1 cellular context compared by ENCODE assay signal in the genomic region with DNA sequence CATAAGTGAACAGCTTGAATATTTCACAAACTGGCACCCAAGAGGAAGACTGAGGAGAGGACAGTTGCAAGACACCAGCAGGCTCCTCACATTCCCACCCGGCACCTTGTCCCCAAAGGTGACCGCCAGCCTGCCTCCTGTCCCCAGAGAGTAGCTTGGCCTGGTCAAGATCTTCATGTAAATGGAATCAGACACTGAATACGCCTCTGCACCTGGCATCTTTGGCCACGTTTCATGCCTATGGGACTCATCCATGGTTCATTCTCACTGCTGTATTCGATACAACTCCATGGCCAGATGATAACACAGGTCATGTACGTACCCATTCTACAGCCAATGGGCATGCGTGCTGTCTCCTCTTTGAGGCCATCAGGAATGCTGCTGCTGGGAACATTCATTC.
TF ChIP-seq lines count a peak whose summit lies in the region.

No MANE protein-coding gene starts in this region.

TF ChIP-seq in H1, 55 proteins besides CTCF, POLR2A, EP300 and RAD21:
- TF ChIP-seq TAF1 (IDR thresholded peaks at IDR 0.05; ENCODE audit: low read depth, low read length) (no peak), BCL11A (IDR thresholded peaks at IDR 0.05; ENCODE audit: low read depth in 2 of 2, low read length in 2 of 2) (no peak), SP4 (IDR thresholded peaks at IDR 0.05; ENCODE audit: low read length) (no peak), HDAC6 (IDR thresholded peaks at IDR 0.05; ENCODE audit: low read depth, low read length) (no peak), CREB1 (IDR thresholded peaks at IDR 0.05) (no peak), RXRA (IDR thresholded peaks at IDR 0.05; ENCODE audit: insufficient read depth, low read depth, low read length) (no peak), MAX (IDR thresholded peaks at IDR 0.05) (no peak), HDAC2 (IDR thresholded peaks at IDR 0.05; ENCODE audit: borderline replicate concordance in 1 of 2, low read depth in 2 of 2, low read length in 2 of 2) (no peak), KDM4A (IDR thresholded peaks at IDR 0.05; ENCODE audit: low read depth, low read length, severe bottlenecking) (no peak), MAFK (IDR thresholded peaks at IDR 0.05; ENCODE audit: low read depth, low read length) (no peak), SIN3A (conservative IDR thresholded peaks at IDR 0.05 in 1 of 2, IDR thresholded peaks at IDR 0.05 in 1 of 2; ENCODE audit: low read depth in 1 of 2, low read length in 2 of 2) (no peak), FOSL1 (IDR thresholded peaks at IDR 0.05; ENCODE audit: insufficient read depth, low read depth, low read length) (no peak), ATF3 (IDR thresholded peaks at IDR 0.05; ENCODE audit: insufficient read depth, low read depth, low read length) (no peak), CEBPB (IDR thresholded peaks at IDR 0.05; ENCODE audit: low read depth, low read length) (no peak), GTF2F1 (IDR thresholded peaks at IDR 0.05; ENCODE audit: borderline replicate concordance, low read depth, low read length) (no peak), KDM1A (IDR thresholded peaks at IDR 0.05; ENCODE audit: borderline replicate concordance, low read length) (no peak), PHF8 (conservative IDR thresholded peaks at IDR 0.05; ENCODE audit: low read depth, low read length) (no peak)
- TF ChIP-seq, protein P1, sequence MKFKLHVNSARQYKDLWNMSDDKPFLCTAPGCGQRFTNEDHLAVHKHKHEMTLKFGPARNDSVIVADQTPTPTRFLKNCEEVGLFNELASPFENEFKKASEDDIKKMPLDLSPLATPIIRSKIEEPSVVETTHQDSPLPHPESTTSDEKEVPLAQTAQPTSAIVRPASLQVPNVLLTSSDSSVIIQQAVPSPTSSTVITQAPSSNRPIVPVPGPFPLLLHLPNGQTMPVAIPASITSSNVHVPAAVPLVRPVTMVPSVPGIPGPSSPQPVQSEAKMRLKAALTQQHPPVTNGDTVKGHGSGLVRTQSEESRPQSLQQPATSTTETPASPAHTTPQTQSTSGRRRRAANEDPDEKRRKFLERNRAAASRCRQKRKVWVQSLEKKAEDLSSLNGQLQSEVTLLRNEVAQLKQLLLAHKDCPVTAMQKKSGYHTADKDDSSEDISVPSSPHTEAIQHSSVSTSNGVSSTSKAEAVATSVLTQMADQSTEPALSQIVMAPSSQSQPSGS (IDR thresholded peaks at IDR 0.05; ENCODE audit: low read length), result no peak
- TF ChIP-seq, protein P2, sequence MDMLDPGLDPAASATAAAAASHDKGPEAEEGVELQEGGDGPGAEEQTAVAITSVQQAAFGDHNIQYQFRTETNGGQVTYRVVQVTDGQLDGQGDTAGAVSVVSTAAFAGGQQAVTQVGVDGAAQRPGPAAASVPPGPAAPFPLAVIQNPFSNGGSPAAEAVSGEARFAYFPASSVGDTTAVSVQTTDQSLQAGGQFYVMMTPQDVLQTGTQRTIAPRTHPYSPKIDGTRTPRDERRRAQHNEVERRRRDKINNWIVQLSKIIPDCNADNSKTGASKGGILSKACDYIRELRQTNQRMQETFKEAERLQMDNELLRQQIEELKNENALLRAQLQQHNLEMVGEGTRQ (IDR thresholded peaks at IDR 0.05; ENCODE audit: low read length), result no peak
- TF ChIP-seq, protein P3, sequence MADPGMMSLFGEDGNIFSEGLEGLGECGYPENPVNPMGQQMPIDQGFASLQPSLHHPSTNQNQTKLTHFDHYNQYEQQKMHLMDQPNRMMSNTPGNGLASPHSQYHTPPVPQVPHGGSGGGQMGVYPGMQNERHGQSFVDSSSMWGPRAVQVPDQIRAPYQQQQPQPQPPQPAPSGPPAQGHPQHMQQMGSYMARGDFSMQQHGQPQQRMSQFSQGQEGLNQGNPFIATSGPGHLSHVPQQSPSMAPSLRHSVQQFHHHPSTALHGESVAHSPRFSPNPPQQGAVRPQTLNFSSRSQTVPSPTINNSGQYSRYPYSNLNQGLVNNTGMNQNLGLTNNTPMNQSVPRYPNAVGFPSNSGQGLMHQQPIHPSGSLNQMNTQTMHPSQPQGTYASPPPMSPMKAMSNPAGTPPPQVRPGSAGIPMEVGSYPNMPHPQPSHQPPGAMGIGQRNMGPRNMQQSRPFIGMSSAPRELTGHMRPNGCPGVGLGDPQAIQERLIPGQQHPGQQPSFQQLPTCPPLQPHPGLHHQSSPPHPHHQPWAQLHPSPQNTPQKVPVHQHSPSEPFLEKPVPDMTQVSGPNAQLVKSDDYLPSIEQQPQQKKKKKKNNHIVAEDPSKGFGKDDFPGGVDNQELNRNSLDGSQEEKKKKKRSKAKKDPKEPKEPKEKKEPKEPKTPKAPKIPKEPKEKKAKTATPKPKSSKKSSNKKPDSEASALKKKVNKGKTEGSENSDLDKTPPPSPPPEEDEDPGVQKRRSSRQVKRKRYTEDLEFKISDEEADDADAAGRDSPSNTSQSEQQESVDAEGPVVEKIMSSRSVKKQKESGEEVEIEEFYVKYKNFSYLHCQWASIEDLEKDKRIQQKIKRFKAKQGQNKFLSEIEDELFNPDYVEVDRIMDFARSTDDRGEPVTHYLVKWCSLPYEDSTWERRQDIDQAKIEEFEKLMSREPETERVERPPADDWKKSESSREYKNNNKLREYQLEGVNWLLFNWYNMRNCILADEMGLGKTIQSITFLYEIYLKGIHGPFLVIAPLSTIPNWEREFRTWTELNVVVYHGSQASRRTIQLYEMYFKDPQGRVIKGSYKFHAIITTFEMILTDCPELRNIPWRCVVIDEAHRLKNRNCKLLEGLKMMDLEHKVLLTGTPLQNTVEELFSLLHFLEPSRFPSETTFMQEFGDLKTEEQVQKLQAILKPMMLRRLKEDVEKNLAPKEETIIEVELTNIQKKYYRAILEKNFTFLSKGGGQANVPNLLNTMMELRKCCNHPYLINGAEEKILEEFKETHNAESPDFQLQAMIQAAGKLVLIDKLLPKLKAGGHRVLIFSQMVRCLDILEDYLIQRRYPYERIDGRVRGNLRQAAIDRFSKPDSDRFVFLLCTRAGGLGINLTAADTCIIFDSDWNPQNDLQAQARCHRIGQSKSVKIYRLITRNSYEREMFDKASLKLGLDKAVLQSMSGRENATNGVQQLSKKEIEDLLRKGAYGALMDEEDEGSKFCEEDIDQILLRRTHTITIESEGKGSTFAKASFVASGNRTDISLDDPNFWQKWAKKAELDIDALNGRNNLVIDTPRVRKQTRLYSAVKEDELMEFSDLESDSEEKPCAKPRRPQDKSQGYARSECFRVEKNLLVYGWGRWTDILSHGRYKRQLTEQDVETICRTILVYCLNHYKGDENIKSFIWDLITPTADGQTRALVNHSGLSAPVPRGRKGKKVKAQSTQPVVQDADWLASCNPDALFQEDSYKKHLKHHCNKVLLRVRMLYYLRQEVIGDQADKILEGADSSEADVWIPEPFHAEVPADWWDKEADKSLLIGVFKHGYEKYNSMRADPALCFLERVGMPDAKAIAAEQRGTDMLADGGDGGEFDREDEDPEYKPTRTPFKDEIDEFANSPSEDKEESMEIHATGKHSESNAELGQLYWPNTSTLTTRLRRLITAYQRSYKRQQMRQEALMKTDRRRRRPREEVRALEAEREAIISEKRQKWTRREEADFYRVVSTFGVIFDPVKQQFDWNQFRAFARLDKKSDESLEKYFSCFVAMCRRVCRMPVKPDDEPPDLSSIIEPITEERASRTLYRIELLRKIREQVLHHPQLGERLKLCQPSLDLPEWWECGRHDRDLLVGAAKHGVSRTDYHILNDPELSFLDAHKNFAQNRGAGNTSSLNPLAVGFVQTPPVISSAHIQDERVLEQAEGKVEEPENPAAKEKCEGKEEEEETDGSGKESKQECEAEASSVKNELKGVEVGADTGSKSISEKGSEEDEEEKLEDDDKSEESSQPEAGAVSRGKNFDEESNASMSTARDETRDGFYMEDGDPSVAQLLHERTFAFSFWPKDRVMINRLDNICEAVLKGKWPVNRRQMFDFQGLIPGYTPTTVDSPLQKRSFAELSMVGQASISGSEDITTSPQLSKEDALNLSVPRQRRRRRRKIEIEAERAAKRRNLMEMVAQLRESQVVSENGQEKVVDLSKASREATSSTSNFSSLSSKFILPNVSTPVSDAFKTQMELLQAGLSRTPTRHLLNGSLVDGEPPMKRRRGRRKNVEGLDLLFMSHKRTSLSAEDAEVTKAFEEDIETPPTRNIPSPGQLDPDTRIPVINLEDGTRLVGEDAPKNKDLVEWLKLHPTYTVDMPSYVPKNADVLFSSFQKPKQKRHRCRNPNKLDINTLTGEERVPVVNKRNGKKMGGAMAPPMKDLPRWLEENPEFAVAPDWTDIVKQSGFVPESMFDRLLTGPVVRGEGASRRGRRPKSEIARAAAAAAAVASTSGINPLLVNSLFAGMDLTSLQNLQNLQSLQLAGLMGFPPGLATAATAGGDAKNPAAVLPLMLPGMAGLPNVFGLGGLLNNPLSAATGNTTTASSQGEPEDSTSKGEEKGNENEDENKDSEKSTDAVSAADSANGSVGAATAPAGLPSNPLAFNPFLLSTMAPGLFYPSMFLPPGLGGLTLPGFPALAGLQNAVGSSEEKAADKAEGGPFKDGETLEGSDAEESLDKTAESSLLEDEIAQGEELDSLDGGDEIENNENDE (IDR thresholded peaks at IDR 0.05; ENCODE audit: insufficient replicate concordance, low read length), result no peak
